18 cellular contexts compared by ENCODE assay signal in genomic region chr10:8544500-8544899, GRCh38.
"Had no signal": no experiment of that assay in that cellular context is flagged by ENCODE, and none has a peak within 500 bp of the region (broad histone marks: within the 10 kb centered on the region; RNA-seq: fewer than 3 reads in every experiment).

No MANE protein-coding gene starts in this region.

- H3K9me3 Mint-ChIP-seq: endodermal cell had no signal

- H3K4me1 Mint-ChIP-seq: endodermal cell, natural killer cell had no signal

- H3K9me3 ChIP-seq: mucosa of descending colon, tibial artery, upper lobe of right lung, vagina had no signal

- DNase-seq: effector CD4-positive, alpha-beta T cell; endodermal cell; foreskin melanocyte; heart left ventricle; hippocampal formation; kidney glomerular epithelial cell; mucosa of descending colon; natural killer cell; right cardiac atrium; small intestine; stimulated activated CD4-positive, alpha-beta T cell treated with anti-CD3 and anti-CD28 coated beads, Interleukin-2, amount 100 ng/mL, for 48 hours; stimulated activated naive CD4-positive, alpha-beta T cell treated with Interleukin-2 at 50 U/mL for 16 hours; tibial artery; upper lobe of right lung had no signal

- ATAC-seq: heart left ventricle, natural killer cell, right cardiac atrium had no signal

- FAIRE-seq: endothelial cell of umbilical vein, small intestine had no signal

- H3K4me3 Mint-ChIP-seq: endodermal cell, natural killer cell, neural crest cell had no signal

- H3K4me1 ChIP-seq: heart left ventricle, tibial artery, upper lobe of right lung, vagina had no signal

- H3K27me3 ChIP-seq: heart left ventricle, tibial artery, upper lobe of right lung, vagina had no signal

- H3K4me3 ChIP-seq: coronary artery, heart left ventricle, mucosa of descending colon, tibial artery, upper lobe of right lung, vagina had no signal

- H3K36me3 Mint-ChIP-seq: natural killer cell had no signal

- H3K27ac Mint-ChIP-seq: endodermal cell, natural killer cell had no signal

- H3K27ac ChIP-seq: coronary artery, heart left ventricle, tibial artery, upper lobe of right lung, vagina had no signal

- H3K36me3 ChIP-seq: heart left ventricle, tibial artery, upper lobe of right lung, vagina had no signal
